1 cellular context compared by ENCODE assay signal in the genomic region with DNA sequence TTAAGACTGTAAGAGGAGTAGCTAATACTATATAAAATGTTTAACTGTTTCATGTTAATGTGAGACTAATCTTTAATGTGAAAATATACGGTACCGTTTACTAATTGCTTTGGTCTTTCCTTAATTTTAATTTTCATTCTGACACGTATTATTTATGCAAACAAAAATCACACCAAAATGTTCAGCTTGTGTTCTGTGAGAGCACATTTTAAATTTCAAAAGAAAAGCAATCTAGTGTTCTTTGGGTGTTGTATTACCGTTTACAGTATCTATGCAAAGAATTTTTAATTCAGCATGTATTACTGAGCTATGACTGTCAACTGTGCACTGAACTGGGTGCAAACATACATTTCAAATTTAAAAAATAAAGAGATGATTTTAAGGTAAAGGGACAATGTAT.
TF ChIP-seq lines count a peak whose summit lies in the region.

No MANE protein-coding gene starts in this region.

TF ChIP-seq in GM23338, 12 proteins besides CTCF, POLR2A, EP300 and RAD21 (continued from another document):
- TF ChIP-seq, protein P1, sequence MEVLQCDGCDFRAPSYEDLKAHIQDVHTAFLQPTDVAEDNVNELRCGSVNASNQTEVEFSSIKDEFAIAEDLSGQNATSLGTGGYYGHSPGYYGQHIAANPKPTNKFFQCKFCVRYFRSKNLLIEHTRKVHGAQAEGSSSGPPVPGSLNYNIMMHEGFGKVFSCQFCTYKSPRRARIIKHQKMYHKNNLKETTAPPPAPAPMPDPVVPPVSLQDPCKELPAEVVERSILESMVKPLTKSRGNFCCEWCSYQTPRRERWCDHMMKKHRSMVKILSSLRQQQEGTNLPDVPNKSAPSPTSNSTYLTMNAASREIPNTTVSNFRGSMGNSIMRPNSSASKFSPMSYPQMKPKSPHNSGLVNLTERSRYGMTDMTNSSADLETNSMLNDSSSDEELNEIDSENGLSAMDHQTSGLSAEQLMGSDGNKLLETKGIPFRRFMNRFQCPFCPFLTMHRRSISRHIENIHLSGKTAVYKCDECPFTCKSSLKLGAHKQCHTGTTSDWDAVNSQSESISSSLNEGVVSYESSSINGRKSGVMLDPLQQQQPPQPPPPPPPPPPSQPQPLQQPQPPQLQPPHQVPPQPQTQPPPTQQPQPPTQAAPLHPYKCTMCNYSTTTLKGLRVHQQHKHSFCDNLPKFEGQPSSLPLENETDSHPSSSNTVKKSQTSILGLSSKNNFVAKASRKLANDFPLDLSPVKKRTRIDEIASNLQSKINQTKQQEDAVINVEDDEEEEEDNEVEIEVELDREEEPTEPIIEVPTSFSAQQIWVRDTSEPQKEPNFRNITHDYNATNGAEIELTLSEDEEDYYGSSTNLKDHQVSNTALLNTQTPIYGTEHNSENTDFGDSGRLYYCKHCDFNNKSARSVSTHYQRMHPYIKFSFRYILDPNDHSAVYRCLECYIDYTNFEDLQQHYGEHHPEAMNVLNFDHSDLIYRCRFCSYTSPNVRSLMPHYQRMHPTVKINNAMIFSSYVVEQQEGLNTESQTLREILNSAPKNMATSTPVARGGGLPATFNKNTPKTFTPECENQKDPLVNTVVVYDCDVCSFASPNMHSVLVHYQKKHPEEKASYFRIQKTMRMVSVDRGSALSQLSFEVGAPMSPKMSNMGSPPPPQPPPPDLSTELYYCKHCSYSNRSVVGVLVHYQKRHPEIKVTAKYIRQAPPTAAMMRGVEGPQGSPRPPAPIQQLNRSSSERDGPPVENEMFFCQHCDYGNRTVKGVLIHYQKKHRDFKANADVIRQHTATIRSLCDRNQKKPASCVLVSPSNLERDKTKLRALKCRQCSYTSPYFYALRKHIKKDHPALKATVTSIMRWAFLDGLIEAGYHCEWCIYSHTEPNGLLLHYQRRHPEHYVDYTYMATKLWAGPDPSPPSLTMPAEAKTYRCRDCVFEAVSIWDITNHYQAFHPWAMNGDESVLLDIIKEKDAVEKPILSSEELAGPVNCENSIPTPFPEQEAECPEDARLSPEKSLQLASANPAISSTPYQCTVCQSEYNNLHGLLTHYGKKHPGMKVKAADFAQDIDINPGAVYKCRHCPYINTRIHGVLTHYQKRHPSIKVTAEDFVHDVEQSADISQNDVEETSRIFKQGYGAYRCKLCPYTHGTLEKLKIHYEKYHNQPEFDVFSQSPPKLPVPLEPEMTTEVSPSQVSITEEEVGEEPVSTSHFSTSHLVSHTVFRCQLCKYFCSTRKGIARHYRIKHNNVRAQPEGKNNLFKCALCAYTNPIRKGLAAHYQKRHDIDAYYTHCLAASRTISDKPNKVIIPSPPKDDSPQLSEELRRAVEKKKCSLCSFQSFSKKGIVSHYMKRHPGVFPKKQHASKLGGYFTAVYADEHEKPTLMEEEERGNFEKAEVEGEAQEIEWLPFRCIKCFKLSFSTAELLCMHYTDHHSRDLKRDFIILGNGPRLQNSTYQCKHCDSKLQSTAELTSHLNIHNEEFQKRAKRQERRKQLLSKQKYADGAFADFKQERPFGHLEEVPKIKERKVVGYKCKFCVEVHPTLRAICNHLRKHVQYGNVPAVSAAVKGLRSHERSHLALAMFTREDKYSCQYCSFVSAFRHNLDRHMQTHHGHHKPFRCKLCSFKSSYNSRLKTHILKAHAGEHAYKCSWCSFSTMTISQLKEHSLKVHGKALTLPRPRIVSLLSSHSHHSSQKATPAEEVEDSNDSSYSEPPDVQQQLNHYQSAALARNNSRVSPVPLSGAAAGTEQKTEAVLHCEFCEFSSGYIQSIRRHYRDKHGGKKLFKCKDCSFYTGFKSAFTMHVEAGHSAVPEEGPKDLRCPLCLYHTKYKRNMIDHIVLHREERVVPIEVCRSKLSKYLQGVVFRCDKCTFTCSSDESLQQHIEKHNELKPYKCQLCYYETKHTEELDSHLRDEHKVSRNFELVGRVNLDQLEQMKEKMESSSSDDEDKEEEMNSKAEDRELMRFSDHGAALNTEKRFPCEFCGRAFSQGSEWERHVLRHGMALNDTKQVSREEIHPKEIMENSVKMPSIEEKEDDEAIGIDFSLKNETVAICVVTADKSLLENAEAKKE (CRISPR knock-in tag; IDR thresholded peaks at IDR 0.05), result no peak
